26 cellular contexts compared by ENCODE assay signal in genomic region chr19:21740559-21740958, GRCh38.
"Had no signal": no experiment of that assay in that cellular context is flagged by ENCODE, and none has a peak within 500 bp of the region (broad histone marks: within the 10 kb centered on the region; RNA-seq: fewer than 3 reads in every experiment).

No MANE protein-coding gene starts in this region.

- H3K9me3 ChIP-seq: colonic mucosa, gastrocnemius medialis had no signal

- H3K4me1 ChIP-seq: colonic mucosa, esophagus muscularis mucosa, esophagus squamous epithelium, foreskin keratinocyte, gastrocnemius medialis, gastroesophageal sphincter, heart left ventricle, heart right ventricle had no signal

- FAIRE-seq: endothelial cell of umbilical vein had no signal

- DNase-seq: colonic mucosa; cortex of kidney; dermis blood vessel endothelial cell; dorsolateral prefrontal cortex; effector CD4-positive, alpha-beta T cell; effector CD8-positive, alpha-beta T cell; effector memory CD4-positive, alpha-beta T cell; effector memory CD8-positive, alpha-beta T cell; endodermal cell; erythroblast; esophagus squamous epithelium; foreskin fibroblast; foreskin keratinocyte; foreskin melanocyte; gastrocnemius medialis; glutamatergic neuron; head of caudate nucleus; heart left ventricle; heart right ventricle had no signal

- H3K36me3 ChIP-seq: colonic mucosa had no signal

- H3K4me3 ChIP-seq: colonic mucosa, coronary artery, dorsolateral prefrontal cortex, esophagus muscularis mucosa, esophagus squamous epithelium, gastrocnemius medialis, gastroesophageal sphincter, heart left ventricle, heart right ventricle, hepatocyte had no signal

- H3K27ac ChIP-seq: colonic mucosa, coronary artery, dorsolateral prefrontal cortex, epithelial cell of prostate, esophagus muscularis mucosa, esophagus squamous epithelium, foreskin keratinocyte, gastrocnemius medialis, gastroesophageal sphincter, heart left ventricle, heart right ventricle, hepatocyte had no signal

- H3K4me2 ChIP-seq: hepatocyte had no signal

- H2AFZ ChIP-seq: hepatocyte had no signal

- H3K27me3 ChIP-seq: colonic mucosa, dorsolateral prefrontal cortex, esophagus muscularis mucosa, esophagus squamous epithelium, foreskin keratinocyte, gastrocnemius medialis, gastroesophageal sphincter, heart left ventricle, heart right ventricle, hepatocyte had no signal

- ATAC-seq: effector memory CD8-positive, alpha-beta T cell; esophagus mucosa; foreskin keratinocyte; gastrocnemius medialis; gastroesophageal sphincter; heart left ventricle; heart right ventricle had no signal

- H3K79me2 ChIP-seq: hepatocyte had no signal
